Comparison of ENCODE assay signal across 32 cellular contexts in genomic region chr9:37345038-37345437, GRCh38.
"Had no signal": no experiment of that assay in that cellular context is flagged by ENCODE, and none has a peak within 500 bp of the region (broad histone marks: within the 10 kb centered on the region; RNA-seq: fewer than 3 reads in every experiment).

No MANE protein-coding gene starts in this region.

- H3K4me1 Mint-ChIP-seq: activated CD4-positive, alpha-beta T cell treated with anti-CD3 and anti-CD28 coated beads, Interleukin-2, amount 10 ng/mL, durations not matched to agents 7 days and 5 days; activated naive CD8-positive, alpha-beta T cell treated with anti-CD3 and anti-CD28 coated beads, Interleukin-2, amount 10 ng/mL, durations not matched to agents 7 days and 5 days had no signal

- H3K36me3 Mint-ChIP-seq: activated naive CD8-positive, alpha-beta T cell treated with anti-CD3 and anti-CD28 coated beads, Interleukin-2, amount 10 ng/mL, durations not matched to agents 7 days and 5 days had no signal

- H3K27ac Mint-ChIP-seq: activated CD4-positive, alpha-beta T cell treated with anti-CD3 and anti-CD28 coated beads, Interleukin-2, amount 10 ng/mL, durations not matched to agents 7 days and 5 days; activated CD8-positive, alpha-beta T cell treated with anti-CD3 and anti-CD28 coated beads for 36 hours; activated naive CD4-positive, alpha-beta T cell treated with anti-CD3 and anti-CD28 coated beads, Interleukin-2, amount 50 U/mL, for 72 hours; activated naive CD8-positive, alpha-beta T cell treated with anti-CD3 and anti-CD28 coated beads, Interleukin-2, amount 10 ng/mL, durations not matched to agents 7 days and 5 days; activated T-helper 17 cell treated with anti-CD3 and anti-CD28 coated beads, Interleukin-2, amount 50 U/mL, for 72 hours; brain; T-helper 17 cell; T-helper 2 cell treated with Interferon-gamma antibody and Interleukin-4, amounts not matched to agents 5 μg/mL and 100 μg/mL, for 36 hours had no signal

- H3K27me3 ChIP-seq: ascending aorta, breast epithelium, cardiac muscle cell, colonic mucosa, esophagus squamous epithelium, gastroesophageal sphincter had no signal

- H3K4me1 ChIP-seq: ascending aorta, breast epithelium, colonic mucosa, esophagus squamous epithelium, gastroesophageal sphincter had no signal

- H3K4me3 ChIP-seq: ascending aorta, breast epithelium, cardiac muscle cell, colonic mucosa, esophagus squamous epithelium, gastroesophageal sphincter had no signal

- FAIRE-seq: endometrium, endothelial cell of umbilical vein had no signal

- H3K9me3 ChIP-seq: ascending aorta, breast epithelium, colonic mucosa, esophagus squamous epithelium, gastroesophageal sphincter had no signal

- DNase-seq: activated CD4-positive, alpha-beta T cell treated with anti-CD3 and anti-CD28 coated beads for 1 hour; activated CD4-positive, alpha-beta T cell treated with anti-CD3 and anti-CD28 coated beads for 4 hours; activated CD4-positive, alpha-beta T cell treated with anti-CD3 and anti-CD28 coated beads, Interleukin-2, amount 10 ng/mL, durations not matched to agents 7 days and 5 days; activated CD4-positive, alpha-beta T cell treated with anti-CD3 and anti-CD28 coated beads, Interleukin-2, amount 50 U/mL, for 48 hours; activated CD8-positive, alpha-beta memory T cell treated with anti-CD3 and anti-CD28 coated beads for 24 hours; activated CD8-positive, alpha-beta T cell treated with anti-CD3 and anti-CD28 coated beads for 36 hours; activated effector memory CD4-positive, alpha-beta T cell treated with Interleukin-2 at 50 U/mL for 16 hours; activated gamma-delta T cell treated with Interleukin-2 at 50 U/mL for 16 hours; activated naive CD4-positive, alpha-beta T cell treated with Interleukin-2 at 50 U/mL for 16 hours; activated naive CD8-positive, alpha-beta T cell treated with anti-CD3 and anti-CD28 coated beads, Interleukin-2, amount 10 ng/mL, durations not matched to agents 7 days and 5 days; activated T-cell treated with anti-CD3 and anti-CD28 coated beads, Interleukin-2, amount 50 U/mL, for 4 hours; central memory CD4-positive, alpha-beta T cell; cerebellar nuclear complex; colonic mucosa; effector CD8-positive, alpha-beta T cell; esophagus squamous epithelium; foreskin melanocyte; head of caudate nucleus; T-helper 1 cell; T-helper 17 cell; T1000 had no signal

- H3K27me3 Mint-ChIP-seq: activated CD4-positive, alpha-beta T cell treated with anti-CD3 and anti-CD28 coated beads, Interleukin-2, amount 10 ng/mL, durations not matched to agents 7 days and 5 days; activated CD8-positive, alpha-beta T cell treated with anti-CD3 and anti-CD28 coated beads for 36 hours; activated naive CD8-positive, alpha-beta T cell treated with anti-CD3 and anti-CD28 coated beads, Interleukin-2, amount 10 ng/mL, durations not matched to agents 7 days and 5 days; activated T-helper 17 cell treated with anti-CD3 and anti-CD28 coated beads, Interleukin-2, amount 50 U/mL, for 72 hours; brain; T-helper 17 cell had no signal

- H3K36me3 ChIP-seq: breast epithelium, cardiac muscle cell, colonic mucosa had no signal

- H3K27ac ChIP-seq: ascending aorta, breast epithelium, cardiac muscle cell, colonic mucosa, epithelial cell of prostate, esophagus squamous epithelium, gastroesophageal sphincter had no signal

- H3K9me3 Mint-ChIP-seq: activated CD4-positive, alpha-beta T cell treated with anti-CD3 and anti-CD28 coated beads, Interleukin-2, amount 10 ng/mL, durations not matched to agents 7 days and 5 days; activated CD8-positive, alpha-beta T cell treated with anti-CD3 and anti-CD28 coated beads for 36 hours; activated naive CD4-positive, alpha-beta T cell treated with anti-CD3 and anti-CD28 coated beads, Interleukin-2, amount 50 U/mL, for 72 hours; activated naive CD8-positive, alpha-beta T cell treated with anti-CD3 and anti-CD28 coated beads, Interleukin-2, amount 10 ng/mL, durations not matched to agents 7 days and 5 days; activated T-cell treated with anti-CD3 and anti-CD28 coated beads, Interleukin-2, amount 50 U/mL, for 4 hours; activated T-helper 17 cell treated with anti-CD3 and anti-CD28 coated beads, Interleukin-2, amount 50 U/mL, for 72 hours; brain; T-helper 2 cell treated with Interferon-gamma antibody and Interleukin-4, amounts not matched to agents 5 μg/mL and 100 μg/mL, for 36 hours had no signal

- H3K4me3 Mint-ChIP-seq: activated CD4-positive, alpha-beta T cell treated with anti-CD3 and anti-CD28 coated beads, Interleukin-2, amount 10 ng/mL, durations not matched to agents 7 days and 5 days; activated CD8-positive, alpha-beta T cell treated with anti-CD3 and anti-CD28 coated beads for 36 hours; activated naive CD8-positive, alpha-beta T cell treated with anti-CD3 and anti-CD28 coated beads, Interleukin-2, amount 10 ng/mL, durations not matched to agents 7 days and 5 days; activated T-cell treated with anti-CD3 and anti-CD28 coated beads, Interleukin-2, amount 50 U/mL, for 4 hours; activated T-helper 17 cell treated with anti-CD3 and anti-CD28 coated beads, Interleukin-2, amount 50 U/mL, for 72 hours; brain; T-helper 17 cell; T-helper 2 cell treated with Interferon-gamma antibody and Interleukin-4, amounts not matched to agents 5 μg/mL and 100 μg/mL, for 36 hours had no signal

- ATAC-seq: activated CD8-positive, alpha-beta T cell treated with anti-CD3 and anti-CD28 coated beads for 36 hours; activated naive CD4-positive, alpha-beta T cell treated with anti-CD3 and anti-CD28 coated beads, Interleukin-2, amount 50 U/mL, for 72 hours; activated T-cell treated with anti-CD3 and anti-CD28 coated beads, Interleukin-2, amount 50 U/mL, for 4 hours; activated T-helper 17 cell treated with anti-CD3 and anti-CD28 coated beads, Interleukin-2, amount 50 U/mL, for 72 hours; gastroesophageal sphincter; T-helper 17 cell had no signal
